In the genomic region with DNA sequence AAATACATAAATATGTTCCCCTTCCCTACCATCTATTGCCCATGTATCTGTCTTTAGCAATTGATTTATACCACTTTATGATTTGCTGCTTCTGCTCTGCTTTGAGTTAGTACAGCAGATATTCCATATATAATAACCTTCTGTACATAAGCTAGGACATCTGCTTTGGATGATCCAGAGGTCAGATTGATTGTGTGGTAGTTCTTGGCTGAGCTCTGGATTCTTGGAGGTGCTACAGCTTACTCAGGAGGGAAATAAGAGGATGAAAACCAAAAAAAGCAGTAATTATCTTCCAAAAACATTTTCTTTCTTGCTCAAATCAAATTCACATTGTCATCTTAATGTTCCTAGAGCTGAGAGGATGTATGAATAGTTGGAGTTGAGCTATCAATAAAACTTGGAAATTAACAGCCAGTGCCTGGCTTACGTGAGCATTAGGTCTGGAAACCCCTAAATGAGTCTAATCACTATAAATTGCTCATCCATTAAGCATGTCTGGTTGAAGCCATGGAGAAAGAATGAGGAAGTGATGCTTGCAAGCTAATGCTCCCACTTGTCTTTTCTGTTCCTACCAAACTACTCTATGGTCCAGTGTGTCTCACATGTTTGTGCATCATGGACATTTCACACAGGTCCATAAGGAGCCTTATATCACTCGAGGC, we compare ENCODE assay signal across 16 cellular contexts. TPM values are rescaled to one million over a fixed set of nuclear protein-coding genes. Genes with fewer than 3 reads are reported as not detected.
DNase-seq lines count a peak whose midpoint lies in the region; TF ChIP-seq lines count a peak whose summit lies in the region.
"Had no signal": no experiment of that assay in that cellular context is flagged by ENCODE, and none has a peak within 500 bp of the region (broad histone marks: within the 10 kb centered on the region; RNA-seq: fewer than 3 reads in every experiment).

No MANE protein-coding gene starts in this region.

- H3K4me3 ChIP-seq in AG04450 (ENCODE audit: low read depth, low read length) = no peak overlapping the region
- H3K4me3 ChIP-seq in adipocyte (ENCODE audit: low read length) = peak overlapping the region; percentile 44
- H3K4me3 ChIP-seq: hepatocyte, uterus had no signal

- no peak overlapping the region for H3K4me3 Mint-ChIP-seq in immature natural killer cell
- H3K4me3 Mint-ChIP-seq: activated naive CD8-positive, alpha-beta T cell treated with anti-CD3 and anti-CD28 coated beads, Interleukin-2, amount 50 U/mL, for 24 hours; IgD-negative memory B cell had no signal

- DNase-seq in AG04450 (ENCODE audit: low read depth, low spot score) (peak; percentile 13), GM20000 (ENCODE audit: low spot score) (peak; percentile 49), adipocyte (ENCODE audit: low read depth) (peak; percentile 31), glomerular visceral epithelial cell (ENCODE audit: extremely low spot score) (peak; percentile 69), immature natural killer cell (no peak), NCI-H510A treated with DMSO at 0.1 percent for 48 hours (lab: John Stamatoyannopoulos, UW) (no peak), T-helper 2 cell (no peak)
- DNase-seq in stimulated activated CD8-positive, alpha-beta memory T cell treated with anti-CD3 and anti-CD28 coated beads, Interleukin-4, amount 100 ng/mL, for 48 hours = no peak
- DNase-seq: activated naive CD8-positive, alpha-beta T cell treated with anti-CD3 and anti-CD28 coated beads, Interleukin-2, amount 50 U/mL, for 24 hours; effector CD4-positive, alpha-beta T cell; NCI-H1694 treated with DMSO at 0.1 percent for 48 hours; nucleus accumbens; SHP77 treated with DMSO at 0.1 percent for 48 hours; uterus had no signal

- H3K4me1 Mint-ChIP-seq in immature natural killer cell = no peaks in the 10 kb centered on the region
- H3K4me1 Mint-ChIP-seq: activated naive CD8-positive, alpha-beta T cell treated with anti-CD3 and anti-CD28 coated beads, Interleukin-2, amount 50 U/mL, for 24 hours had no signal

- CTCF ChIA-PET in AG04450 (lab: Charles Lee) = interaction anchor here (1.5 kb wide), 1 partner anchor 88 kb away, joined by 3 read pairs; no protein-coding TSS in a partner anchor

- H3K9me3 ChIP-seq in AG04450 (ENCODE audit: control insufficient read depth, insufficient read depth, low read length) (no peaks in the 10 kb centered on the region; the same call in 1 of the 2 replicates), adipocyte (ENCODE audit: control insufficient read depth, low read length) (no peaks in the 10 kb centered on the region)
- H3K9me3 ChIP-seq: uterus had no signal

- peaks cover 28% of the 10 kb centered on the region for H3K4me1 ChIP-seq in adipocyte (ENCODE audit: control insufficient read depth, insufficient read depth, low read length)
- H3K4me1 ChIP-seq: uterus had no signal

- H3K9ac ChIP-seq in adipocyte (ENCODE audit: low read length) = peak overlapping the region; percentile 67

- H3K36me3 ChIP-seq in adipocyte (ENCODE audit: control insufficient read depth, insufficient read depth, low read length, severe bottlenecking) = no peaks in the 10 kb centered on the region
- H3K36me3 ChIP-seq: uterus had no signal

- no peak overlapping the region for H3K27ac ChIP-seq in AG04450 (ENCODE audit: low read depth, low read length)
- H3K27ac ChIP-seq: hepatocyte, uterus had no signal

- H3K9me3 Mint-ChIP-seq in immature natural killer cell = peaks cover 0 to 2% (median 0%) of the 10 kb centered on the region in 6 donors
- H3K9me3 Mint-ChIP-seq: IgD-negative memory B cell had no signal

- no peaks in the 10 kb centered on the region for H3K27me3 Mint-ChIP-seq in immature natural killer cell (ENCODE audit: low read depth in 3 of 3)
- H3K27me3 Mint-ChIP-seq: activated naive CD8-positive, alpha-beta T cell treated with anti-CD3 and anti-CD28 coated beads, Interleukin-2, amount 50 U/mL, for 24 hours; IgD-negative memory B cell had no signal

- no peak for TF ChIP-seq CTCF in AG04450 (IDR thresholded peaks at IDR 0.05; ENCODE audit: low read depth, low read length)
- TF ChIP-seq CTCF in GM20000 (IDR thresholded peaks at IDR 0.05; ENCODE audit: extremely low read depth, missing control alignments) = no peak

- peaks cover 0 to 12% (median 9%) of the 10 kb centered on the region in 3 donors for H3K36me3 Mint-ChIP-seq in immature natural killer cell

- no peaks in the 10 kb centered on the region for H3K27me3 ChIP-seq in AG04450 (ENCODE audit: control insufficient read depth, insufficient read depth, low read length)
- H3K27me3 ChIP-seq in adipocyte (replicated peaks; ENCODE audit: control insufficient read depth, insufficient read depth, low read length) = no peaks in the 10 kb centered on the region
- H3K27me3 ChIP-seq: hepatocyte, uterus had no signal

- no peak overlapping the region for H3K27ac Mint-ChIP-seq in immature natural killer cell
- H3K27ac Mint-ChIP-seq: activated naive CD8-positive, alpha-beta T cell treated with anti-CD3 and anti-CD28 coated beads, Interleukin-2, amount 50 U/mL, for 24 hours; IgD-negative memory B cell had no signal

- POLR2A ChIA-PET in AG04450 (lab: Yijun Ruan, JAX) = interaction anchor here (0.9 kb wide), 1 partner anchor 63 kb away, joined by 10 read pairs; no protein-coding TSS in a partner anchor

RNA-seq across cellular contexts. Expression of a gene that starts 36.3 kb away (rescaled TPM):
- polyA plus RNA-seq in AG04450 (2011; rRNA removed) = 25.7 TPM in 2 replicates
- 11.6 and 15.0 TPM in 2 replicates for polyA minus RNA-seq in AG04450 (2011; rRNA and poly(A)+ RNA removed)
- 10 to 100 TPM; 27.9 to 54.2 (median 43.3) TPM for polyA plus RNA-seq in immature natural killer cell

RNA-seq across cellular contexts. Expression of a gene that starts 49.0 kb away (rescaled TPM):
- polyA plus RNA-seq in AG04450 (2011; rRNA removed) = 0.02 and 0.12 TPM in 2 replicates
- polyA minus RNA-seq in AG04450 (2011; rRNA and poly(A)+ RNA removed) = 0.13 TPM in 1 of 2 replicates, not detected in the other
- under 1 TPM in 1 of 3 donors, not detected in 2; 0.15 TPM for polyA plus RNA-seq in immature natural killer cell
- polyA plus RNA-seq: hepatocyte had no signal

Comparison
In these comparisons a context has a peak if more than half of its experiments do, and no peak if none do; other contexts are left out.
1. DNase-seq: peak in AG04450 (single experiment), GM20000 (single experiment), adipocyte (single experiment) and glomerular visceral epithelial cell (single experiment); none in immature natural killer cell (0 of 3), NCI-H510A treated with DMSO at 0.1 percent for 48 hours (single experiment), stimulated activated CD8-positive, alpha-beta memory T cell treated with anti-CD3 and anti-CD28 coated beads, Interleukin-4, amount 100 ng/mL, for 48 hours (single experiment) and T-helper 2 cell (0 of 5).